Comparison of ENCODE assay signal across 1 cellular context in genomic region chr3:69088033-69088432, GRCh38.
TF ChIP-seq lines count a peak whose summit lies in the region.

No MANE protein-coding gene starts in this region.

TF ChIP-seq in GM23338, 12 proteins besides CTCF, POLR2A, EP300 and RAD21 (continued from another document):
- TF ChIP-seq ZNF462 (CRISPR knock-in tag; IDR thresholded peaks at IDR 0.05) (no peak), JUNB (IDR thresholded peaks at IDR 0.05; ENCODE audit: unreplicated experiment) (no peak), NANOG (IDR thresholded peaks at IDR 0.05; ENCODE audit: borderline replicate concordance) (no peak), REST (IDR thresholded peaks at IDR 0.05; ENCODE audit: unreplicated experiment) (no peak), EZH2phosphoT487 (IDR thresholded peaks at IDR 0.05; ENCODE audit: unreplicated experiment) (no peak), ETS1 (IDR thresholded peaks at IDR 0.05) (no peak), POLR2AphosphoS5 (IDR thresholded peaks at IDR 0.05; ENCODE audit: low read depth) (no peak)
